Comparison of ENCODE assay signal across 12 cellular contexts in genomic region chr3:57942872-57943283, GRCh38.
DNase-seq lines count a peak whose midpoint lies in the region; ATAC-seq and TF ChIP-seq lines count a peak whose summit lies in the region.
"Had no signal": no experiment of that assay in that cellular context is flagged by ENCODE, and none has a peak within 500 bp of the region (broad histone marks: within the 10 kb centered on the region; RNA-seq: fewer than 3 reads in every experiment).

No MANE protein-coding gene starts in this region.

- H3K4me3 ChIP-seq in GM23248 (no peak overlapping the region), sigmoid colon (no peak overlapping the region), MM.1S (ENCODE audit: low read length) (no peak overlapping the region)

- no peak overlapping the region for H3K4me3 Mint-ChIP-seq in CD4-positive, alpha-beta T cell
- H3K4me3 Mint-ChIP-seq: activated CD8-positive, alpha-beta T cell treated with anti-CD3 and anti-CD28 coated beads for 36 hours; activated naive CD4-positive, alpha-beta T cell treated with anti-CD3 and anti-CD28 coated beads, Interleukin-2, amount 50 U/mL, for 24 hours had no signal

- no peak for TF ChIP-seq POLR2A in sigmoid colon (IDR thresholded peaks at IDR 0.05)

- no peak overlapping the region for H3K27ac ChIP-seq in GM23248
- H3K27ac ChIP-seq in RWPE1: peak overlapping the region; percentile 37
- H3K27ac ChIP-seq in sigmoid colon: peak overlapping the region; percentile 62 to 98 (median 90)
- H3K27ac ChIP-seq in MM.1S (ENCODE audit: low read length): no peak overlapping the region
- H3K27ac ChIP-seq in CD4-positive, alpha-beta T cell (ENCODE audit: low read depth, low read length): no peak overlapping the region

- in situ Hi-C loops in GM23248 (cut with MboI) (no loop called here), GM13977 (cut with MboI; ENCODE audit: low pct_unique_long_range_greater_than_20kb, low sequenced_read_pairs, unreplicated experiment) (no loop called here)

- 31 to 41% methylated on average over 4 of the region's 4 CpGs for WGBS in GM23248 (ENCODE audit: low coverage in 1 of 2, low lambda C conversion rate in 2 of 2, missing lambda C conversion rate in 2 of 2), 2 experiments
- WGBS in sigmoid colon, 2 donors: 57 to 75% methylated on average over 4 of the region's 4 CpGs

- DNase-seq in GM23248 (peak; percentile 18), RWPE1 (ENCODE audit: low spot score) (no peak), left cardiac atrium (peak; percentile 62), sigmoid colon (peak; percentile 75), ecto neural progenitor cell (ENCODE audit: low spot score) (no peak), GM13977 (ENCODE audit: low spot score) (no peak), MM.1S (no peak)
- DNase-seq in CD4-positive, alpha-beta T cell: no peak
- DNase-seq: activated CD8-positive, alpha-beta T cell treated with anti-CD3 and anti-CD28 coated beads for 36 hours; foreskin melanocyte; NCI-H187 had no signal

- H3K27ac Mint-ChIP-seq in CD4-positive, alpha-beta T cell: no peak overlapping the region
- H3K27ac Mint-ChIP-seq: activated CD8-positive, alpha-beta T cell treated with anti-CD3 and anti-CD28 coated beads for 36 hours; activated naive CD4-positive, alpha-beta T cell treated with anti-CD3 and anti-CD28 coated beads, Interleukin-2, amount 50 U/mL, for 24 hours had no signal

- TF ChIP-seq EP300 in sigmoid colon (IDR thresholded peaks at IDR 0.05): peak in 1 of 4 donors; percentile 48

- no peaks in the 10 kb centered on the region for H3K27me3 ChIP-seq in GM23248 (replicated peaks; ENCODE audit: insufficient read depth)
- H3K27me3 ChIP-seq in sigmoid colon: no peaks in the 10 kb centered on the region
- H3K27me3 ChIP-seq in MM.1S (replicated peaks; ENCODE audit: insufficient read depth, low read length): no peaks in the 10 kb centered on the region
- no peaks in the 10 kb centered on the region for H3K27me3 ChIP-seq in CD4-positive, alpha-beta T cell (ENCODE audit: control insufficient read depth, insufficient read depth, low read length)

- CTCF ChIA-PET in RWPE1 (lab: Yijun Ruan, JAX): no interaction called here
- CTCF ChIA-PET in CD4-positive, alpha-beta T cell (lab: Charles Lee): no interaction called here

- intact Hi-C loops in left cardiac atrium (cut with DNase I) (no loop called here), sigmoid colon (cut with DNase I) (no loop called here)
- intact Hi-C loops in CD4-positive, alpha-beta T cell (cut with DNase I, micrococcal nuclease): no loop called here

- H3K4me2 ChIP-seq in GM23248 (ENCODE audit: unreplicated experiment) (no peak overlapping the region), MM.1S (ENCODE audit: low read depth, low read length) (no peak overlapping the region)

- no peaks in the 10 kb centered on the region for H3K79me2 ChIP-seq in GM23248 (ENCODE audit: insufficient read depth)
- no peaks in the 10 kb centered on the region for H3K79me2 ChIP-seq in MM.1S (ENCODE audit: low read length)

- ATAC-seq in left cardiac atrium: peak; percentile 44 to 67
- ATAC-seq in CD4-positive, alpha-beta T cell (ENCODE audit: poor library complexity): no peak
- ATAC-seq: activated CD8-positive, alpha-beta T cell treated with anti-CD3 and anti-CD28 coated beads for 36 hours had no signal

- no peaks in the 10 kb centered on the region for H3F3A ChIP-seq in GM23248 (ENCODE audit: insufficient read depth)
- H3F3A ChIP-seq in MM.1S (ENCODE audit: insufficient read depth, low read length): no peaks in the 10 kb centered on the region

- H3K4me1 ChIP-seq in GM23248 (ENCODE audit: insufficient read depth): peaks cover 8% of the 10 kb centered on the region; the same call in 1 of the 2 replicates
- peaks cover 0 to 53% (median 47%) of the 10 kb centered on the region in 4 donors for H3K4me1 ChIP-seq in sigmoid colon
- no peaks in the 10 kb centered on the region for H3K4me1 ChIP-seq in MM.1S (ENCODE audit: low read length)

- no peaks in the 10 kb centered on the region for H4K20me1 ChIP-seq in GM23248 (ENCODE audit: insufficient read depth)
- H4K20me1 ChIP-seq in MM.1S (ENCODE audit: insufficient read depth, low read length): no peaks in the 10 kb centered on the region

- no peaks in the 10 kb centered on the region for H3K27me3 Mint-ChIP-seq in CD4-positive, alpha-beta T cell
- H3K27me3 Mint-ChIP-seq: activated CD8-positive, alpha-beta T cell treated with anti-CD3 and anti-CD28 coated beads for 36 hours; activated naive CD4-positive, alpha-beta T cell treated with anti-CD3 and anti-CD28 coated beads, Interleukin-2, amount 50 U/mL, for 24 hours had no signal

- POLR2A ChIA-PET in RWPE1 (lab: Yijun Ruan, JAX; ENCODE audit: low non-redundant PET): no interaction called here
- POLR2A ChIA-PET in CD4-positive, alpha-beta T cell (lab: Charles Lee): no interaction called here

- H3K9ac ChIP-seq in GM23248: no peak overlapping the region
- H3K9ac ChIP-seq in MM.1S (ENCODE audit: low read length): no peak overlapping the region

- H3K4me1 Mint-ChIP-seq in CD4-positive, alpha-beta T cell (ENCODE audit: low read depth): no peaks in the 10 kb centered on the region
- H3K4me1 Mint-ChIP-seq: activated naive CD4-positive, alpha-beta T cell treated with anti-CD3 and anti-CD28 coated beads, Interleukin-2, amount 50 U/mL, for 24 hours had no signal

- TF ChIP-seq CTCF in RWPE1 (conservative IDR thresholded peaks at IDR 0.05; ENCODE audit: low read depth) (no peak), sigmoid colon (IDR thresholded peaks at IDR 0.05) (no peak), GM13977 (IDR thresholded peaks at IDR 0.05; ENCODE audit: extremely low read depth, insufficient read depth, missing control alignments) (no peak), MM.1S (IDR thresholded peaks at IDR 0.05; ENCODE audit: low read length) (no peak)
- no peak for TF ChIP-seq CTCF in CD4-positive, alpha-beta T cell (IDR thresholded peaks at IDR 0.05)

- no peaks in the 10 kb centered on the region for H3K36me3 Mint-ChIP-seq in CD4-positive, alpha-beta T cell (ENCODE audit: low read depth)

- no peak overlapping the region for H2AFZ ChIP-seq in GM23248
- H2AFZ ChIP-seq in MM.1S (ENCODE audit: low read length): no peak overlapping the region

- no peaks in the 10 kb centered on the region for H3K9me3 Mint-ChIP-seq in CD4-positive, alpha-beta T cell

- H3K9me3 ChIP-seq in GM23248 (ENCODE audit: low read depth): no peaks in the 10 kb centered on the region
- H3K9me3 ChIP-seq in sigmoid colon: no peaks in the 10 kb centered on the region
- no peaks in the 10 kb centered on the region for H3K9me3 ChIP-seq in MM.1S (replicated peaks; ENCODE audit: insufficient read depth, low read length)
- H3K9me3 ChIP-seq in CD4-positive, alpha-beta T cell (ENCODE audit: control insufficient read depth, low read length): no peaks in the 10 kb centered on the region

- no peaks in the 10 kb centered on the region for H3K9me2 ChIP-seq in GM23248 (ENCODE audit: insufficient read depth)
- H3K9me2 ChIP-seq in MM.1S (replicated peaks; ENCODE audit: insufficient read depth, low read length): no peaks in the 10 kb centered on the region

- no peaks in the 10 kb centered on the region for H3K36me3 ChIP-seq in GM23248 (ENCODE audit: low read depth)
- H3K36me3 ChIP-seq in sigmoid colon: no peaks in the 10 kb centered on the region
- no peaks in the 10 kb centered on the region for H3K36me3 ChIP-seq in MM.1S (replicated peaks; ENCODE audit: insufficient read depth, low read length)

Comparison
In these comparisons a context has a peak if more than half of its experiments do, and no peak if none do; other contexts are left out.
1. DNase-seq: peak in GM23248 (single experiment), left cardiac atrium (single experiment) and sigmoid colon (single experiment); none in RWPE1 (single experiment), ecto neural progenitor cell (single experiment), GM13977 (single experiment), MM.1S (single experiment) and CD4-positive, alpha-beta T cell (0 of 10).
2. H3K27ac ChIP-seq: peak in RWPE1 (single experiment) and sigmoid colon (4 of 4); none in GM23248 (single experiment), MM.1S (single experiment) and CD4-positive, alpha-beta T cell (single experiment).